ENCODE assay signal across 21 cellular contexts in genomic region chr10:129058664-129059155, GRCh38.
A peak's percentile ranks its signal among the peaks of the same experiment; 100 is the strongest.
DNase-seq lines count a peak whose midpoint lies in the region; ATAC-seq, FAIRE-seq and TF ChIP-seq lines count a peak whose summit lies in the region.
"Had no signal": no experiment of that assay in that cellular context is flagged by ENCODE, and none has a peak within 500 bp of the region (broad histone marks: within the 10 kb centered on the region; RNA-seq: fewer than 3 reads in every experiment).

No MANE protein-coding gene starts in this region.

- H2BK5ac ChIP-seq in neuronal stem cell (ENCODE audit: low read length), result no peak overlapping the region

- no peak overlapping the region for H4K8ac ChIP-seq in neuronal stem cell (ENCODE audit: low read depth, low read length)

- H3K27me3 ChIP-seq in KMS-11 (ENCODE audit: insufficient read depth, low read depth) (no peaks in the 10 kb centered on the region), endodermal cell (ENCODE audit: control insufficient read depth, insufficient read depth, low read length, poor library complexity, severe bottlenecking) (no peaks in the 10 kb centered on the region), neuronal stem cell (ENCODE audit: control insufficient read depth in 3 of 3, insufficient read depth in 3 of 3, low read depth in 1 of 3, low read length in 3 of 3) (no peaks in the 10 kb centered on the region), pancreas (no peaks in the 10 kb centered on the region)

- H2AK5ac ChIP-seq in neuronal stem cell (ENCODE audit: low read depth, low read length), result no peak overlapping the region

- H3K36me3 Mint-ChIP-seq in activated CD4-positive, alpha-beta memory T cell treated with anti-CD3 and anti-CD28 coated beads, Interleukin-2, amount 10 ng/mL, durations not matched to agents 7 days and 5 days (ENCODE audit: low read depth), result no peaks in the 10 kb centered on the region
- H3K36me3 Mint-ChIP-seq in activated CD4-positive, alpha-beta memory T cell treated with anti-CD3 and anti-CD28 coated beads for 36 hours, result no peaks in the 10 kb centered on the region
- no peaks in the 10 kb centered on the region for H3K36me3 Mint-ChIP-seq in endodermal cell (ENCODE audit: low read depth)

- H3K4ac ChIP-seq in neuronal stem cell (ENCODE audit: low read length), result no peak overlapping the region

- peak overlapping the region; percentile 9; the same call in 1 of the 2 replicates for H3K9ac ChIP-seq in KMS-11
- no peak overlapping the region for H3K9ac ChIP-seq in endodermal cell (ENCODE audit: extremely low read depth, low read length, poor library complexity, severe bottlenecking)
- no peak overlapping the region for H3K9ac ChIP-seq in neuronal stem cell (ENCODE audit: low read depth, low read length, poor library complexity)

- H2BK120ac ChIP-seq in neuronal stem cell (ENCODE audit: low read depth, low read length), result no peak overlapping the region

- H3K4me2 ChIP-seq in KMS-11 (peak overlapping the region; percentile 81), neuronal stem cell (ENCODE audit: insufficient read depth, low read length, poor library complexity, severe bottlenecking) (no peak overlapping the region)
- H3K4me2 ChIP-seq: GM23338 had no signal

- POLR2A ChIA-PET in activated CD4-positive, alpha-beta memory T cell treated with anti-CD3 and anti-CD28 coated beads, Interleukin-2, amount 10 ng/mL, durations not matched to agents 7 days and 5 days (lab: Charles Lee), result interaction anchor here (2.1 kb wide), 1 partner anchor 22 kb away, joined by 12 read pairs; no protein-coding TSS in a partner anchor
- POLR2A ChIA-PET in activated CD4-positive, alpha-beta memory T cell treated with anti-CD3 and anti-CD28 coated beads for 36 hours (lab: Charles Lee), result no interaction called here

- H3K27me3 Mint-ChIP-seq in activated CD4-positive, alpha-beta memory T cell treated with anti-CD3 and anti-CD28 coated beads, Interleukin-2, amount 10 ng/mL, durations not matched to agents 7 days and 5 days, result peaks cover 3% of the 10 kb centered on the region
- H3K27me3 Mint-ChIP-seq in activated CD4-positive, alpha-beta memory T cell treated with anti-CD3 and anti-CD28 coated beads for 36 hours, result no peaks in the 10 kb centered on the region
- H3K27me3 Mint-ChIP-seq in endodermal cell (ENCODE audit: insufficient read depth), result peaks cover 3% of the 10 kb centered on the region
- H3K27me3 Mint-ChIP-seq: CD4-positive, alpha-beta T cell had no signal

- H2AFZ ChIP-seq in KMS-11 (ENCODE audit: low read depth) (peak overlapping the region; percentile 19; the same call in 1 of the 2 replicates), neuronal stem cell (ENCODE audit: low read length) (no peak overlapping the region)
- H2AFZ ChIP-seq: GM23338 had no signal

- FAIRE-seq in pancreas (lab: Jason Lieb, UNC), result no peak
- FAIRE-seq: A204.1 had no signal

- no peak overlapping the region for H3K4me3 ChIP-seq in KMS-11 (IDR thresholded peaks at IDR 0.05; ENCODE audit: insufficient read depth, low read depth, low read length)
- no peak overlapping the region for H3K4me3 ChIP-seq in endodermal cell (ENCODE audit: low read length)
- no peak overlapping the region for H3K4me3 ChIP-seq in neuronal stem cell (ENCODE audit: low read length in 2 of 2)
- no peak overlapping the region for H3K4me3 ChIP-seq in pancreas
- H3K4me3 ChIP-seq: GM23338 had no signal

- H3K36me3 ChIP-seq in KMS-11 (ENCODE audit: insufficient read depth) (no peaks in the 10 kb centered on the region), endodermal cell (ENCODE audit: control insufficient read depth, insufficient read depth, low read length) (no peaks in the 10 kb centered on the region), neuronal stem cell (replicated peaks in 1 of 2; ENCODE audit: control insufficient read depth in 2 of 2, insufficient read depth in 2 of 2, low read length in 2 of 2) (no peaks in the 10 kb centered on the region), pancreas (no peaks in the 10 kb centered on the region)

- H3K4me1 ChIP-seq in KMS-11 (ENCODE audit: low read depth, poor library complexity, severe bottlenecking) (peaks cover 46% of the 10 kb centered on the region), endodermal cell (ENCODE audit: control insufficient read depth, insufficient read depth, low read length) (no peaks in the 10 kb centered on the region), neuronal stem cell (ENCODE audit: control insufficient read depth in 2 of 2, insufficient read depth in 1 of 2, low read depth in 1 of 2, low read length in 2 of 2) (peaks cover 0 to 15% of the 10 kb centered on the region in 2 donors), pancreas (no peaks in the 10 kb centered on the region)
- H3K4me1 ChIP-seq: Caco-2 had no signal

- no peak overlapping the region for H3K14ac ChIP-seq in neuronal stem cell (ENCODE audit: low read length)

- peak overlapping the region; percentile 24 for H3K18ac ChIP-seq in neuronal stem cell (ENCODE audit: low read length)

- no peak overlapping the region for H2BK12ac ChIP-seq in neuronal stem cell (ENCODE audit: low read length)

- TF ChIP-seq CTCF in KMS-11 (conservative IDR thresholded peaks at IDR 0.05; ENCODE audit: low read depth, low read length) (no peak), endodermal cell (conservative IDR thresholded peaks at IDR 0.05) (no peak), pancreas (IDR thresholded peaks at IDR 0.05) (no peak)

- ATAC-seq in pancreas, result no peak
- ATAC-seq: GM23338, PC-3 had no signal

- H3K4me3 Mint-ChIP-seq in activated CD4-positive, alpha-beta memory T cell treated with anti-CD3 and anti-CD28 coated beads, Interleukin-2, amount 10 ng/mL, durations not matched to agents 7 days and 5 days, result no peak overlapping the region
- no peak overlapping the region for H3K4me3 Mint-ChIP-seq in activated CD4-positive, alpha-beta memory T cell treated with anti-CD3 and anti-CD28 coated beads for 36 hours
- H3K4me3 Mint-ChIP-seq in endodermal cell, result no peak overlapping the region
- H3K4me3 Mint-ChIP-seq: B cell, GM23338 had no signal

- intact Hi-C loops in activated CD4-positive, alpha-beta memory T cell treated with anti-CD3 and anti-CD28 coated beads for 36 hours (cut with micrococcal nuclease), result no loop called here
- intact Hi-C loops in pancreas (cut with DNase I), result no loop called here

- H4K91ac ChIP-seq in neuronal stem cell (ENCODE audit: low read depth, low read length, poor library complexity), result no peak overlapping the region

- no peak overlapping the region for H3K23ac ChIP-seq in neuronal stem cell (ENCODE audit: low read depth, low read length, poor library complexity)

- DNase-seq in activated CD4-positive, alpha-beta memory T cell treated with anti-CD3 and anti-CD28 coated beads, Interleukin-2, amount 10 ng/mL, durations not matched to agents 7 days and 5 days, result no peak
- DNase-seq in activated CD4-positive, alpha-beta memory T cell treated with anti-CD3 and anti-CD28 coated beads for 36 hours, result no peak
- peak; percentile 18 for DNase-seq in endodermal cell
- DNase-seq in neuronal stem cell (ENCODE audit: low spot score), result no peak
- DNase-seq in pancreas, result no peak
- DNase-seq in NCI-H82 treated with DMSO at 0.1 percent for 48 hours (lab: John Stamatoyannopoulos, UW; ENCODE audit: unreplicated experiment), result no peak
- DNase-seq in NCI-H748 (lab: John Stamatoyannopoulos, UW; ENCODE audit: unreplicated experiment), result no peak
- DNase-seq: Caco-2; CD4-positive, alpha-beta T cell; DMS 273 treated with DMSO at 0.1 percent for 48 hours; HCEC 1CT; NCI-H1105 treated with DMSO at 0.1 percent for 48 hours; NCI-H226; NCI-H510A treated with DMSO at 0.1 percent for 48 hours; NCI-H774; PC-3; SHP77 had no signal

- H2BK15ac ChIP-seq in neuronal stem cell (ENCODE audit: low read length), result no peak overlapping the region

- H3K27ac Mint-ChIP-seq in activated CD4-positive, alpha-beta memory T cell treated with anti-CD3 and anti-CD28 coated beads, Interleukin-2, amount 10 ng/mL, durations not matched to agents 7 days and 5 days, result peak overlapping the region; percentile 58
- H3K27ac Mint-ChIP-seq in activated CD4-positive, alpha-beta memory T cell treated with anti-CD3 and anti-CD28 coated beads for 36 hours, result no peak overlapping the region
- no peak overlapping the region for H3K27ac Mint-ChIP-seq in endodermal cell
- H3K27ac Mint-ChIP-seq: B cell, GM23338 had no signal

- no peaks in the 10 kb centered on the region for H3K9me3 ChIP-seq in endodermal cell (ENCODE audit: control insufficient read depth, low read length)
- H3K9me3 ChIP-seq in neuronal stem cell (replicated peaks in 1 of 2; ENCODE audit: control insufficient read depth in 2 of 2, insufficient read depth in 1 of 2, low read depth in 1 of 2, low read length in 2 of 2), result no peaks in the 10 kb centered on the region
- no peaks in the 10 kb centered on the region for H3K9me3 ChIP-seq in pancreas
- H3K9me3 ChIP-seq: Caco-2 had no signal

- CTCF ChIA-PET in activated CD4-positive, alpha-beta memory T cell treated with anti-CD3 and anti-CD28 coated beads, Interleukin-2, amount 10 ng/mL, durations not matched to agents 7 days and 5 days (lab: Charles Lee), result no interaction called here
- CTCF ChIA-PET in activated CD4-positive, alpha-beta memory T cell treated with anti-CD3 and anti-CD28 coated beads for 36 hours (lab: Charles Lee), result no interaction called here

- H3K4me1 Mint-ChIP-seq in activated CD4-positive, alpha-beta memory T cell treated with anti-CD3 and anti-CD28 coated beads, Interleukin-2, amount 10 ng/mL, durations not matched to agents 7 days and 5 days, result peaks cover 25% of the 10 kb centered on the region
- peaks cover 24% of the 10 kb centered on the region for H3K4me1 Mint-ChIP-seq in activated CD4-positive, alpha-beta memory T cell treated with anti-CD3 and anti-CD28 coated beads for 36 hours (ENCODE audit: low read depth)
- peaks cover 6% of the 10 kb centered on the region for H3K4me1 Mint-ChIP-seq in endodermal cell

- H3K9me3 Mint-ChIP-seq in activated CD4-positive, alpha-beta memory T cell treated with anti-CD3 and anti-CD28 coated beads, Interleukin-2, amount 10 ng/mL, durations not matched to agents 7 days and 5 days, result no peaks in the 10 kb centered on the region
- H3K9me3 Mint-ChIP-seq in activated CD4-positive, alpha-beta memory T cell treated with anti-CD3 and anti-CD28 coated beads for 36 hours, result no peaks in the 10 kb centered on the region
- no peaks in the 10 kb centered on the region for H3K9me3 Mint-ChIP-seq in endodermal cell
- H3K9me3 Mint-ChIP-seq: CD4-positive, alpha-beta T cell; GM23338 had no signal

- H3K27ac ChIP-seq in KMS-11 (peak overlapping the region; percentile 83), endodermal cell (ENCODE audit: low read depth, low read length) (no peak overlapping the region), neuronal stem cell (replicated peaks; ENCODE audit: low read length) (no peak overlapping the region), pancreas (no peak overlapping the region)

- no peaks in the 10 kb centered on the region for H4K20me1 ChIP-seq in KMS-11 (ENCODE audit: insufficient read depth)

- 93 to 95% methylated on average over 8 to 9 of the region's 9 CpGs for WGBS in endodermal cell (ENCODE audit: insufficient coverage in 1 of 2, insufficient read length in 1 of 2), 2 experiments
- WGBS in neuronal stem cell (ENCODE audit: extremely low coverage in 2 of 2, insufficient read length in 2 of 2, insufficient replicate concordance in 1 of 2), 2 donors, result no CpG with 5 or more reads among the region's 9 CpGs
- WGBS in pancreas, 2 donors, result 74 to 81% methylated on average over 9 of the region's 9 CpGs

- no peaks in the 10 kb centered on the region for H3K79me2 ChIP-seq in KMS-11 (ENCODE audit: insufficient read depth, low read depth)

- no peaks in the 10 kb centered on the region for H3K79me1 ChIP-seq in neuronal stem cell (ENCODE audit: low read depth, low read length)
